ENCODE assay signal across 1 cellular context in genomic region chr1:43864111-43865045, GRCh38.
TF ChIP-seq lines count a peak whose summit lies in the region.

No MANE protein-coding gene starts in this region.

TF ChIP-seq in HEK293, 187 proteins besides CTCF, POLR2A, EP300 and RAD21 (continued from another document):
- TF ChIP-seq ZNF18 (tag by site-specific recombination; IDR thresholded peaks at IDR 0.05): no peak
- no peak for TF ChIP-seq ZNF155 (tag by site-specific recombination; IDR thresholded peaks at IDR 0.05)
- no peak for TF ChIP-seq BCL11A (tag by site-specific recombination; IDR thresholded peaks at IDR 0.05; ENCODE audit: low read depth)
